Comparison of ENCODE assay signal across 12 cellular contexts in genomic region chr9:100597236-100597635, GRCh38. TPM values are rescaled to one million over a fixed set of nuclear protein-coding genes. Genes with fewer than 3 reads are reported as not detected.
"Had no signal": no experiment of that assay in that cellular context is flagged by ENCODE, and none has a peak within 500 bp of the region (broad histone marks: within the 10 kb centered on the region; RNA-seq: fewer than 3 reads in every experiment).

No MANE protein-coding gene starts in this region.

- DNase-seq: activated CD4-positive, alpha-beta T cell treated with anti-CD3 and anti-CD28 coated beads, Interleukin-2, amount 50 U/mL, for 48 hours; activated CD4-positive, CD25-positive, alpha-beta regulatory T cell treated with anti-CD3 and anti-CD28 coated beads, Interleukin-2, amount 50 U/mL, for 72 hours; activated gamma-delta T cell treated with Interleukin-2 at 50 U/mL for 16 hours; activated T-cell treated with anti-CD3 and anti-CD28 coated beads, Interleukin-2, amount 50 U/mL, for 48 hours; dermis blood vessel endothelial cell; foreskin melanocyte; mesendoderm; sigmoid colon; spleen had no signal

- H3K9me3 ChIP-seq: ascending aorta, sigmoid colon, spleen had no signal

- H3K36me3 ChIP-seq: ascending aorta, sigmoid colon, spleen had no signal

- H3K9me3 Mint-ChIP-seq: neural crest cell had no signal

- H3K27me3 ChIP-seq: ascending aorta, sigmoid colon, spleen had no signal

- H3K4me3 ChIP-seq: ascending aorta, sigmoid colon, spleen had no signal

- H3K27ac ChIP-seq: ascending aorta, epithelial cell of prostate, sigmoid colon, spleen had no signal

RNA-seq across cellular contexts. Expression of gene CAVIN4, which starts 19.4 kb away (rescaled TPM):
- total RNA-seq: ascending aorta had no signal
